8 cellular contexts compared by ENCODE assay signal in the genomic region with DNA sequence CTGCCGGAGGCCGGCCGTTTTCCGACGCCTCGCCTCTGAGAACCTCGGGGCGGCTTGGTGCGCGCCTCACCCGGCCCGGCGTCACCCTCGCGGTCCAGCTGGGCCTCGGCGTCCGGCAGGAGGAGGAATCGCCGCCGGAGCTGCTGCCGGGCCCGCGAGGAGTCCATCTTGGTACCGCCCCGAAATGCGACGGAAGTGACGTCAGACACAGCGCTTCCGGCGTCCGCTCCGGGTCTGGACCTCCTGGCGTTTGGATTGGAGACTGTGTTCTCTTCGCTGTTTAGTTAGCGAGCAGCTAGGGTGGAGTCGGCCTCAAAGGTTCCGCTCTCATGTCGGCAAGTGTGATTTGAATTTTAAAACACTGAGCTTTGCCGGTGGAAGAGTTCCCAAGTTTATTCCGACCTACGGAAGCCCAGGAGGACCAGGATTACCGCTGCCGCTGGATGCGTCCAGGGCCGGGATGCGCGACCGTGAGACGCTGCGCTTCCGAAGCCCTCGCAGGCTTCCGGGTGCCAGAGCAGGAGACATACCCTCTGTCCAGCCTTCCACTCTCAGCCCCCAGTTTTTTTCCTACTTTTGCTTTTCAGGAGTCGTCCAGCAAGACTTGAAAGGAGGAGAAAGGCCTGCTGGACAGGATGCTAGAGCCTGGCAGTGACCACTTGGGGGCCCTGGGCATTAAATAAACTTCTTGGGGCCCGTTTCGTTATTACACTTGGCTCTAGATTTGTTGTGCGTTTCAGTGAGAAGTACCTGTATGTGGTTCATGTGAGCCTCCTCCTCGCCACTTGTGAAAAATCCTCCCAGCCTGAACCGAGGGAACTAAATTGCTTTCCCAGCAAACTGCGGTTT.
DNase-seq lines count a peak whose midpoint lies in the region; ATAC-seq and TF ChIP-seq lines count a peak whose summit lies in the region.

A gene with protein sequence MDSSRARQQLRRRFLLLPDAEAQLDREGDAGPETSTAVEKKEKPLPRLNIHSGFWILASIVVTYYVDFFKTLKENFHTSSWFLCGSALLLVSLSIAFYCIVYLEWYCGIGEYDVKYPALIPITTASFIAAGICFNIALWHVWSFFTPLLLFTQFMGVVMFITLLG (minus strand): TSS at position 188 of the 849 bp plus-strand sequence. CDS start 21 bp downstream, at position 167.

- peak; percentile 13; the same call in 1 of the 2 replicates for TF ChIP-seq CTCF in AG09319 (IDR thresholded peaks at IDR 0.05; ENCODE audit: low read depth, low read length)

- ATAC-seq in HG03196 (IDR thresholded peaks at IDR 0.05; ENCODE audit: unreplicated experiment) = peak; percentile 94
- ATAC-seq in activated CD4-positive, CD25-positive, alpha-beta regulatory T cell treated with anti-CD3 and anti-CD28 coated beads, Interleukin-2, amount 50 U/mL, for 24 hours = peak; percentile 99

- DNase-seq in AG09319 (ENCODE audit: extremely low read depth, low read depth) = peak; percentile 75
- peak; percentile 55 to 87 for DNase-seq in NCI-H446 (lab: John Stamatoyannopoulos, UW)
- DNase-seq in cerebellar cortex (ENCODE audit: low spot score) = peak; percentile 93
- peak; percentile 96 for DNase-seq in islet precursor cell
- DNase-seq in stimulated activated CD4-positive, alpha-beta T cell treated with anti-CD3 and anti-CD28 coated beads, Interleukin-12 subunit alpha, Interleukin-12 subunit beta, amount 100 ng/mL, for 48 hours (ENCODE audit: low read depth in 2 of 3, low spot score in 1 of 3) = peak; percentile 85 to 92 (median 86)

- in situ Hi-C loops in GM18951 (cut with MboI; ENCODE audit: low sequenced_read_pairs, unreplicated experiment) = no loop called here

- TF ChIP-seq POLR2A in GM18951 (IDR thresholded peaks at IDR 0.05; ENCODE audit: extremely low read depth, insufficient read depth, insufficient read length) = peak; percentile 94

Comparison
In these comparisons a context has a peak if more than half of its experiments do, and no peak if none do; other contexts are left out.
1. Peak in every context shown above with its lines: DNase-seq and ATAC-seq.